Comparison of ENCODE assay signal across 18 cellular contexts in genomic region chr9:18256574-18256973, GRCh38.
A peak's percentile ranks its signal among the peaks of the same experiment; 100 is the strongest.
DNase-seq lines count a peak whose midpoint lies in the region; ATAC-seq and TF ChIP-seq lines count a peak whose summit lies in the region.
"Had no signal": no experiment of that assay in that cellular context is flagged by ENCODE, and none has a peak within 500 bp of the region (broad histone marks: within the 10 kb centered on the region; RNA-seq: fewer than 3 reads in every experiment).

No MANE protein-coding gene starts in this region.

- H3K36me3 ChIP-seq in neural cell (ENCODE audit: insufficient read depth, low read length): no peaks in the 10 kb centered on the region
- H3K36me3 ChIP-seq: ascending aorta had no signal

- H3K27me3 ChIP-seq in neural cell (ENCODE audit: insufficient read depth, low read depth, low read length): no peaks in the 10 kb centered on the region
- H3K27me3 ChIP-seq: ascending aorta had no signal

- H3K27ac ChIP-seq in neural cell (ENCODE audit: low read length): no peak overlapping the region
- H3K27ac ChIP-seq: A549, ascending aorta, SK-N-MC had no signal

- H3K27ac Mint-ChIP-seq in type B pancreatic cell: no peak overlapping the region
- H3K27ac Mint-ChIP-seq: activated CD8-positive, alpha-beta T cell treated with anti-CD3 and anti-CD28 coated beads, Interleukin-2, amount 10 ng/mL, durations not matched to agents 7 days and 5 days; stimulated activated naive CD8-positive, alpha-beta T cell treated with anti-CD3 and anti-CD28 coated beads, Interleukin-15, amount 100 ng/mL, for 72 hours had no signal

- H3K4me2 ChIP-seq in neural cell (ENCODE audit: low read length): no peak overlapping the region
- H3K4me2 ChIP-seq: A549, smooth muscle cell had no signal

- H3K4me1 Mint-ChIP-seq in type B pancreatic cell (ENCODE audit: unreplicated experiment): peaks cover 30% of the 10 kb centered on the region
- H3K4me1 Mint-ChIP-seq: stimulated activated naive CD8-positive, alpha-beta T cell treated with anti-CD3 and anti-CD28 coated beads, Interleukin-15, amount 100 ng/mL, for 72 hours had no signal

- H3K27me3 Mint-ChIP-seq in type B pancreatic cell: no peaks in the 10 kb centered on the region

- no peaks in the 10 kb centered on the region for H3K36me3 Mint-ChIP-seq in type B pancreatic cell

- DNase-seq in NCI-H345 (lab: John Stamatoyannopoulos, UW) (peak; percentile 43), NCI-H345 treated with DMSO at 0.1 percent for 48 hours (lab: John Stamatoyannopoulos, UW; ENCODE audit: unreplicated experiment) (no peak), NCI-H146 (lab: John Stamatoyannopoulos, UW) (peak; percentile 40), fibroblast of gingiva (ENCODE audit: low read depth) (peak; percentile 11), type B pancreatic cell (ENCODE audit: extremely low spot score, unreplicated experiment) (no peak)
- DNase-seq in activated naive CD4-positive, alpha-beta T cell treated with anti-CD3 and anti-CD28 coated beads, Interleukin-2, amount 50 U/mL, for 16 hours: no peak
- DNase-seq: activated CD8-positive, alpha-beta T cell treated with anti-CD3 and anti-CD28 coated beads, Interleukin-2, amount 10 ng/mL, durations not matched to agents 7 days and 5 days; foreskin melanocyte; Kasumi-1; NCI-H2081 treated with DMSO at 0.1 percent for 48 hours; occipital lobe; stimulated activated naive CD8-positive, alpha-beta T cell treated with anti-CD3 and anti-CD28 coated beads, Interleukin-15, amount 100 ng/mL, for 72 hours had no signal

- no peaks in the 10 kb centered on the region for H3K9me3 ChIP-seq in neural cell (ENCODE audit: low read length)
- H3K9me3 ChIP-seq: A549, ascending aorta had no signal

- ATAC-seq in HG03097 (IDR thresholded peaks at IDR 0.05; ENCODE audit: low FRiP score, unreplicated experiment): no peak
- ATAC-seq: A549; activated CD8-positive, alpha-beta T cell treated with anti-CD3 and anti-CD28 coated beads, Interleukin-2, amount 10 ng/mL, durations not matched to agents 7 days and 5 days; stimulated activated naive CD8-positive, alpha-beta T cell treated with anti-CD3 and anti-CD28 coated beads, Interleukin-15, amount 100 ng/mL, for 72 hours had no signal

- H3K9ac ChIP-seq in neural cell (ENCODE audit: low read length): no peak overlapping the region

- H3K79me2 ChIP-seq in neural cell (replicated peaks; ENCODE audit: insufficient read depth, low read length): no peaks in the 10 kb centered on the region

- peak; percentile 56 for TF ChIP-seq EP300 in neural cell (conservative IDR thresholded peaks at IDR 0.05; ENCODE audit: poor library complexity, severe bottlenecking)

- no peak overlapping the region for H2AFZ ChIP-seq in neural cell (ENCODE audit: low read depth, low read length)

- H4K20me1 ChIP-seq in neural cell (ENCODE audit: insufficient read depth): no peaks in the 10 kb centered on the region

- no peaks in the 10 kb centered on the region for H3F3A ChIP-seq in neural cell (ENCODE audit: insufficient read depth, low read length, poor library complexity, severe bottlenecking)

- no peak for TF ChIP-seq RAD21 in neural cell (conservative IDR thresholded peaks at IDR 0.05)

- no peaks in the 10 kb centered on the region for H3K9me2 ChIP-seq in neural cell (ENCODE audit: insufficient read depth, low read length)

- no peak overlapping the region for H3K4me3 ChIP-seq in neural cell (ENCODE audit: low read length)
- H3K4me3 ChIP-seq: A549, ascending aorta, SK-N-MC, smooth muscle cell had no signal

- TF ChIP-seq CTCF in neural cell (IDR thresholded peaks at IDR 0.05; ENCODE audit: poor library complexity, severe bottlenecking) (no peak), type B pancreatic cell (conservative IDR thresholded peaks at IDR 0.05) (no peak)

- no peaks in the 10 kb centered on the region for H3K9me3 Mint-ChIP-seq in type B pancreatic cell
- H3K9me3 Mint-ChIP-seq: stimulated activated naive CD8-positive, alpha-beta T cell treated with anti-CD3 and anti-CD28 coated beads, Interleukin-15, amount 100 ng/mL, for 72 hours had no signal

- no peak overlapping the region for H3K4me3 Mint-ChIP-seq in type B pancreatic cell
- H3K4me3 Mint-ChIP-seq: activated CD8-positive, alpha-beta T cell treated with anti-CD3 and anti-CD28 coated beads, Interleukin-2, amount 10 ng/mL, durations not matched to agents 7 days and 5 days; stimulated activated naive CD8-positive, alpha-beta T cell treated with anti-CD3 and anti-CD28 coated beads, Interleukin-15, amount 100 ng/mL, for 72 hours had no signal

TF ChIP-seq in neural cell, 6 proteins besides CTCF, POLR2A, EP300 and RAD21:
- TF ChIP-seq POLR2AphosphoS5 (IDR thresholded peaks at IDR 0.05) (peak; percentile 32), REST (IDR thresholded peaks at IDR 0.05; ENCODE audit: borderline replicate concordance) (peak; percentile 65), EZH2 (IDR thresholded peaks at IDR 0.05; ENCODE audit: borderline replicate concordance, insufficient read depth, low read length, poor library complexity, severe bottlenecking) (no peak)

Comparison
In these comparisons a context has a peak if more than half of its experiments do, and no peak if none do; other contexts are left out.
1. DNase-seq: peak in NCI-H345 (single experiment), NCI-H146 (single experiment) and fibroblast of gingiva (single experiment); none in NCI-H345 treated with DMSO at 0.1 percent for 48 hours (single experiment), type B pancreatic cell (single experiment) and activated naive CD4-positive, alpha-beta T cell treated with anti-CD3 and anti-CD28 coated beads, Interleukin-2, amount 50 U/mL, for 16 hours (single experiment).